In genomic region chr13:39862891-39863290, GRCh38 we compare ENCODE assay signal across 7 cellular contexts.
"Had no signal": no experiment of that assay in that cellular context is flagged by ENCODE, and none has a peak within 500 bp of the region (broad histone marks: within the 10 kb centered on the region; RNA-seq: fewer than 3 reads in every experiment).

No MANE protein-coding gene starts in this region.

- ATAC-seq: GM23338, HepG2 had no signal

- DNase-seq: H9, HCEC 1CT, KBM-7 had no signal

- H3K4me3 ChIP-seq: GM23338 had no signal

- FAIRE-seq: H1, H54, HepG2 had no signal

- H3K4me2 ChIP-seq: GM23338 had no signal
